7 cellular contexts compared by ENCODE assay signal in the genomic region with DNA sequence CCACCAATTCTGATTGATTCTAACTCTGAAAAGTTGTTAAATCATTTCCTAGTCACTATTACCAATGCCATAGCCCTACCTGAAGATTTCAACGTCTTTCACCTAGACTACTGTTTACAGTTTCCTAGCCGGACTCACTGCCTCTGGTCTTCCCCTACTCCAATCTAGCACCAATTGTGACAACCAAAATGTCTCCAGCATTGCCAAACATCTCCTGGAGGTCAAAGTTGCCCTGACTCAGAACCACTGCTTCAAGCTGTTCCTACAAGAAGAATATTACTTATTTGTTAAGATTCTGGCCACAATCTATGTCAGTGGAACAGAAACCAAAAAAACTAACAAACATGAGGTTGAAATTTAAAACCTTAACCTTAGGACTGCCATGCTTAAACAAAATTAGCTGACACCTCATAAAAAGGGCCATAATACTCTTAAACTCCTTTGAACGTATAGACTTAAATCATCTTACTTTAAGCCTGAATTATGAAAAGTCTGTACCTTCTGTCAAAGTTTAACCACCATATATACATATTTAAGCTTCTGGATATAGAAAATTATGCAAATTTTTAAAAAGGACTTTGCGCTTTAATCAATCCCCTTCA. TPM values are rescaled to one million over a fixed set of nuclear protein-coding genes. Genes with fewer than 3 reads are reported as not detected.
A peak's percentile ranks its signal among the peaks of the same experiment; 100 is the strongest.
DNase-seq lines count a peak whose midpoint lies in the region; TF ChIP-seq lines count a peak whose summit lies in the region.

No MANE protein-coding gene starts in this region.

- no peak overlapping the region for H3K56ac ChIP-seq in H9 (ENCODE audit: insufficient read length, low read depth, low read length)

- no peak overlapping the region for H4K5ac ChIP-seq in H9 (ENCODE audit: insufficient read length, low read depth, low read length)

- H3K27me3 ChIP-seq in H9 (ENCODE audit: insufficient read depth, low read length) (no peaks in the 10 kb centered on the region), skeletal muscle satellite cell (ENCODE audit: control insufficient read depth, insufficient read depth, low read length) (no peaks in the 10 kb centered on the region), Peyer's patch (no peaks in the 10 kb centered on the region)

- H3K36me3 ChIP-seq in skeletal muscle satellite cell (ENCODE audit: insufficient read depth, low read length) (peaks cover 27% of the 10 kb centered on the region), Peyer's patch (peaks cover 0 to 29% (median 0%) of the 10 kb centered on the region in 3 donors)

- H3K18ac ChIP-seq in H9 (ENCODE audit: insufficient read length, low read depth, low read length), result no peak overlapping the region

- H3K9me3 ChIP-seq in H9 (ENCODE audit: control insufficient read depth, low read depth, low read length) (no peaks in the 10 kb centered on the region), skeletal muscle satellite cell (replicated peaks; ENCODE audit: low read length) (no peaks in the 10 kb centered on the region), Peyer's patch (no peaks in the 10 kb centered on the region)

- no peak overlapping the region for H3K4me2 ChIP-seq in H9 (ENCODE audit: insufficient read depth, insufficient read length, low read length)
- peak overlapping the region; percentile 99 for H3K4me2 ChIP-seq in skeletal muscle satellite cell (ENCODE audit: low read length)

- H3K14ac ChIP-seq in H9 (ENCODE audit: insufficient read depth, low read length), result no peak overlapping the region

- H2AK5ac ChIP-seq in H9 (ENCODE audit: insufficient read length, low read length), result no peak overlapping the region

- peaks cover 3% of the 10 kb centered on the region for H3K79me1 ChIP-seq in H9 (ENCODE audit: insufficient read depth, low read depth, low read length, poor library complexity, severe bottlenecking)

- H3T11ph ChIP-seq in H9 (ENCODE audit: low read length), result no peak overlapping the region

- peak overlapping the region; percentile 84 to 89 for H3K4me3 Mint-ChIP-seq in H9
- H3K4me3 Mint-ChIP-seq in T-helper 2 cell treated with Interferon-gamma antibody and Interleukin-4, amounts not matched to agents 5 μg/mL and 100 μg/mL, for 36 hours, result peak overlapping the region; percentile 94

- no peak overlapping the region for H2BK5ac ChIP-seq in H9 (ENCODE audit: insufficient read length, low read length)

- DNase-seq in H9 (no peak), fibroblast of the aortic adventitia (ENCODE audit: low read depth) (peak; percentile 37), UCSD-AML1 (lab: John Stamatoyannopoulos, UW; ENCODE audit: unreplicated experiment) (no peak), Peyer's patch (no peak)
- no peak for DNase-seq in T-helper 2 cell treated with Interferon-gamma antibody and Interleukin-4, amounts not matched to agents 5 μg/mL and 100 μg/mL, for 36 hours (ENCODE audit: low spot score)
- DNase-seq in activated CD4-positive, CD25-positive, alpha-beta regulatory T cell (lab: John Stamatoyannopoulos, UW), result no peak

- H3K23me2 ChIP-seq in H9 (ENCODE audit: insufficient read length, low read depth, low read length, poor library complexity, severe bottlenecking), result peaks cover 4% of the 10 kb centered on the region

- no peak overlapping the region for H2BK20ac ChIP-seq in H9 (ENCODE audit: low read depth, low read length, poor library complexity, severe bottlenecking)

- peaks cover 28% of the 10 kb centered on the region in 2 experiments for H3K4me1 Mint-ChIP-seq in H9
- peaks cover 28% of the 10 kb centered on the region for H3K4me1 Mint-ChIP-seq in T-helper 2 cell treated with Interferon-gamma antibody and Interleukin-4, amounts not matched to agents 5 μg/mL and 100 μg/mL, for 36 hours (ENCODE audit: low read depth)

- H4K8ac ChIP-seq in H9 (replicated peaks; ENCODE audit: insufficient read length, low read depth, low read length), result no peak overlapping the region

- no peak overlapping the region for H3K4ac ChIP-seq in H9 (ENCODE audit: low read depth, low read length)

- no peak overlapping the region for H2BK120ac ChIP-seq in H9 (ENCODE audit: low read depth, low read length, poor library complexity, severe bottlenecking)

- H2BK12ac ChIP-seq in H9 (ENCODE audit: insufficient read length, low read depth, low read length), result no peak overlapping the region

- H4K20me1 ChIP-seq in H9 (ENCODE audit: control insufficient read depth, insufficient read depth, insufficient read length), result no peaks in the 10 kb centered on the region

- H3K79me2 ChIP-seq in H9 (ENCODE audit: insufficient read depth, low read length), result peaks cover 28% of the 10 kb centered on the region

- no peak overlapping the region for H2AFZ ChIP-seq in H9 (ENCODE audit: low read length)

- H3K27ac Mint-ChIP-seq in H9, result peak overlapping the region in 2 of 3 experiments; percentile 25 to 29; a peak in 2 of 7 replicates
- H3K27ac Mint-ChIP-seq in T-helper 2 cell treated with Interferon-gamma antibody and Interleukin-4, amounts not matched to agents 5 μg/mL and 100 μg/mL, for 36 hours, result no peak overlapping the region

- H3K27me3 Mint-ChIP-seq in H9 (ENCODE audit: low read depth), result no peaks in the 10 kb centered on the region
- no peaks in the 10 kb centered on the region for H3K27me3 Mint-ChIP-seq in T-helper 2 cell treated with Interferon-gamma antibody and Interleukin-4, amounts not matched to agents 5 μg/mL and 100 μg/mL, for 36 hours (ENCODE audit: low read depth)

- H3K9ac ChIP-seq in H9 (ENCODE audit: extremely low read depth, insufficient read length, low read length) (no peak overlapping the region), skeletal muscle satellite cell (ENCODE audit: low read depth, low read length) (peak overlapping the region; percentile 99)

- H3K23ac ChIP-seq in H9 (ENCODE audit: insufficient read length, low read depth, low read length), result no peak overlapping the region

- H2BK15ac ChIP-seq in H9 (ENCODE audit: low read depth, low read length), result no peak overlapping the region

- no peaks in the 10 kb centered on the region for H3K9me3 Mint-ChIP-seq in H9
- no peaks in the 10 kb centered on the region for H3K9me3 Mint-ChIP-seq in T-helper 2 cell treated with Interferon-gamma antibody and Interleukin-4, amounts not matched to agents 5 μg/mL and 100 μg/mL, for 36 hours

- TF ChIP-seq POLR2A in Peyer's patch (IDR thresholded peaks at IDR 0.05), result no peak

- H3K4me3 ChIP-seq in fibroblast of the aortic adventitia (ENCODE audit: low read depth, low read length), result peak overlapping the region; percentile 79
- peak overlapping the region; percentile 69 for H3K4me3 ChIP-seq in skeletal muscle satellite cell (ENCODE audit: low read length)
- H3K4me3 ChIP-seq in Peyer's patch, result peak overlapping the region in 1 of 4 donors; percentile 96

- H3K4me1 ChIP-seq in H9 (ENCODE audit: insufficient read depth, low read length) (peaks cover 4% of the 10 kb centered on the region; the same call in 1 of the 2 replicates), skeletal muscle satellite cell (ENCODE audit: control insufficient read depth, insufficient read depth, low read length) (peaks cover 17% of the 10 kb centered on the region), Peyer's patch (peaks cover 0 to 23% (median 8%) of the 10 kb centered on the region in 4 donors)

- no peak overlapping the region for H3K27ac ChIP-seq in H9 (ENCODE audit: insufficient read length, low read depth, low read length)
- H3K27ac ChIP-seq in Peyer's patch, result peak overlapping the region in 1 of 4 donors; percentile 98

- WGBS in H9 (ENCODE audit: extremely low coverage, insufficient read length, low lambda C conversion rate), result no CpG with 5 or more reads among the region's 4 CpGs

- H3K36me3 Mint-ChIP-seq in H9 (ENCODE audit: insufficient read depth in 1 of 3, low read depth in 3 of 3), result peaks cover 27 to 43% (median 38%) of the 10 kb centered on the region in 3 experiments
- H3K36me3 Mint-ChIP-seq in T-helper 2 cell treated with Interferon-gamma antibody and Interleukin-4, amounts not matched to agents 5 μg/mL and 100 μg/mL, for 36 hours (ENCODE audit: low read depth), result peaks cover 25% of the 10 kb centered on the region

- TF ChIP-seq CTCF in H9 (conservative IDR thresholded peaks at IDR 0.05) (no peak), fibroblast of the aortic adventitia (IDR thresholded peaks at IDR 0.05; ENCODE audit: insufficient read depth, low read length) (no peak), Peyer's patch (IDR thresholded peaks at IDR 0.05) (no peak)

- H4K91ac ChIP-seq in H9 (ENCODE audit: insufficient read length, low read depth, low read length), result no peak overlapping the region

RNA-seq across cellular contexts. Expression of a gene that starts 2.1 kb away (rescaled TPM):
- total RNA-seq in H9 (2021) (65.0 and 65.4 TPM in 2 replicates), fibroblast of the aortic adventitia (ENCODE audit: low replicate concordance) (78.4 and 123 TPM in 2 replicates), Peyer's patch (100 to 1,000 TPM in 1 of 4 donors, 10 to 100 TPM in 3; 68.3 to 110 (median 76.8) TPM)
- 51.5 and 58.1 TPM in 2 replicates for total RNA-seq in skeletal muscle satellite cell (2012; rRNA removed)
